In genomic region chr3:82461049-82461889, GRCh38 we compare ENCODE assay signal across 22 cellular contexts.
"Had no signal": no experiment of that assay in that cellular context is flagged by ENCODE, and none has a peak within 500 bp of the region (broad histone marks: within the 10 kb centered on the region; RNA-seq: fewer than 3 reads in every experiment).

No MANE protein-coding gene starts in this region.

- ATAC-seq: activated T-cell treated with anti-CD3 and anti-CD28 coated beads, Interleukin-2, amount 50 U/mL, for 4 hours; esophagus mucosa; mucosa of descending colon; upper lobe of right lung had no signal

- H3K4me1 ChIP-seq: breast epithelium, prostate gland, right atrium auricular region, upper lobe of right lung had no signal

- H3K36me3 ChIP-seq: breast epithelium, prostate gland, right atrium auricular region, upper lobe of right lung, WERI-Rb-1 had no signal

- DNase-seq: activated CD4-positive, alpha-beta T cell treated with anti-CD3 and anti-CD28 coated beads for 1 hour; activated CD8-positive, alpha-beta memory T cell treated with anti-CD3 and anti-CD28 coated beads for 24 hours; activated CD8-positive, alpha-beta memory T cell treated with anti-CD3 and anti-CD28 coated beads, Interleukin-2, amount 50 U/mL, for 4 hours; activated naive CD4-positive, alpha-beta T cell treated with Interleukin-2 at 50 U/mL for 16 hours; activated naive CD8-positive, alpha-beta T cell treated with anti-CD3 and anti-CD28 coated beads for 36 hours; activated T-cell treated with anti-CD3 and anti-CD28 coated beads, Interleukin-2, amount 50 U/mL, for 4 hours; effector memory CD4-positive, alpha-beta T cell; foreskin melanocyte; kidney glomerular epithelial cell; mucosa of descending colon; naive B cell; stimulated activated CD4-positive, alpha-beta T cell treated with anti-CD3 and anti-CD28 coated beads, Interleukin-4, amount 100 ng/mL, for 24 hours; stimulated activated naive CD4-positive, alpha-beta T cell treated with Interleukin-2 at 50 U/mL for 16 hours; upper lobe of right lung; WERI-Rb-1 had no signal

- H3K9me3 ChIP-seq: breast epithelium, prostate gland, right atrium auricular region, upper lobe of right lung had no signal

- H3K27ac ChIP-seq: breast epithelium, prostate gland, right atrium auricular region, upper lobe of right lung, WERI-Rb-1 had no signal

- H3K27me3 ChIP-seq: breast epithelium, right atrium auricular region, upper lobe of right lung had no signal

- FAIRE-seq: colon, endothelial cell of umbilical vein, TTC549 had no signal

- H3K4me3 ChIP-seq: breast epithelium, mucosa of descending colon, prostate gland, right atrium auricular region, upper lobe of right lung had no signal
